In genomic region chr5:36156124-36156601, GRCh38 we compare ENCODE assay signal across 1 cellular context.
TF ChIP-seq lines count a peak whose summit lies in the region.

No MANE protein-coding gene starts in this region.

TF ChIP-seq in HepG2, 621 proteins besides CTCF, POLR2A, EP300 and RAD21:
- TF ChIP-seq ZNF136 (CRISPR knock-in tag; IDR thresholded peaks at IDR 0.05; ENCODE audit: low read depth) (no peak), ZNF569 (CRISPR knock-in tag; IDR thresholded peaks at IDR 0.05; ENCODE audit: borderline replicate concordance) (no peak), PRPF4 (IDR thresholded peaks at IDR 0.05; ENCODE audit: low read depth, low read length, poor library complexity, severe bottlenecking) (no peak), ZNF589 (CRISPR knock-in tag; conservative IDR thresholded peaks at IDR 0.05) (no peak), ZNF292 (CRISPR knock-in tag; IDR thresholded peaks at IDR 0.05; ENCODE audit: borderline replicate concordance, low read depth) (no peak), IKZF4 (CRISPR knock-in tag; IDR thresholded peaks at IDR 0.05; ENCODE audit: borderline replicate concordance, low read depth, not compliant biosample characterization) (no peak), NR2F6 (IDR thresholded peaks at IDR 0.05) (no peak), NR2F6 (CRISPR knock-in tag; IDR thresholded peaks at IDR 0.05) (no peak)
- TF ChIP-seq, protein P1, sequence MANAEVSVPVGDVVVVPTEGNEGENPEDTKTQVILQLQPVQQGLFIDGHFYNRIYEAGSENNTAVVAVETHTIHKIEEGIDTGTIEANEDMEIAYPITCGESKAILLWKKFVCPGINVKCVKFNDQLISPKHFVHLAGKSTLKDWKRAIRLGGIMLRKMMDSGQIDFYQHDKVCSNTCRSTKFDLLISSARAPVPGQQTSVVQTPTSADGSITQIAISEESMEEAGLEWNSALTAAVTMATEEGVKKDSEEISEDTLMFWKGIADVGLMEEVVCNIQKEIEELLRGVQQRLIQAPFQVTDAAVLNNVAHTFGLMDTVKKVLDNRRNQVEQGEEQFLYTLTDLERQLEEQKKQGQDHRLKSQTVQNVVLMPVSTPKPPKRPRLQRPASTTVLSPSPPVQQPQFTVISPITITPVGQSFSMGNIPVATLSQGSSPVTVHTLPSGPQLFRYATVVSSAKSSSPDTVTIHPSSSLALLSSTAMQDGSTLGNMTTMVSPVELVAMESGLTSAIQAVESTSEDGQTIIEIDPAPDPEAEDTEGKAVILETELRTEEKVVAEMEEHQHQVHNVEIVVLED (CRISPR knock-in tag; IDR thresholded peaks at IDR 0.05; ENCODE audit: borderline replicate concordance): no peak
